15 cellular contexts compared by ENCODE assay signal in the genomic region with DNA sequence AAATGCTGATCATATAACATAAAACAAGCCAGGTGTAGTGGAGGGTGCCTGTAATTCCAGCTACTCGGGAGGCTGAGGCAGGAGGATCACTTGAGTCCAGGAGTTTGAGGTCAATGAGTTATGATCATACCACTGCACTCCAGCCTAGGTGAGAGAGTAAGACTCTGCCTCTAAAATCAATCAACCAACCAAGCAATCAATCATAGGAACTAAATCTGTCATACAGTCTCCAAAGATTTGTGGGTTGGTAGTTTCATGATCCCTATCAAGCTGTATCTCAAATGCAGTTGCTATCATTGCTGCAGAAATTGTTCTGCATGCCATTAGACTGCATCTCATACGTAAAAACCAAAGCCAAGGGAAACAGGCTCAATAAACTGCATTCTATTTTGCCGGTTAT.
"Had no signal": no experiment of that assay in that cellular context is flagged by ENCODE, and none has a peak within 500 bp of the region (broad histone marks: within the 10 kb centered on the region; RNA-seq: fewer than 3 reads in every experiment).

No MANE protein-coding gene starts in this region.

- H3K27me3 ChIP-seq: breast epithelium, gastrocnemius medialis, heart left ventricle, stomach, testis, upper lobe of left lung had no signal

- H3K36me3 ChIP-seq: breast epithelium, gastrocnemius medialis had no signal

- H3K4me1 ChIP-seq: breast epithelium, testis had no signal

- DNase-seq: activated CD4-positive, alpha-beta T cell treated with anti-CD3 and anti-CD28 coated beads for 36 hours; activated CD4-positive, alpha-beta T cell treated with anti-CD3 and anti-CD28 coated beads, Interleukin-2, amount 50 U/mL, for 48 hours; activated gamma-delta T cell; cortex of kidney; gastrocnemius medialis; heart left ventricle; left ventricle myocardium superior; occipital lobe; retina; stimulated activated CD4-positive, alpha-beta T cell treated with anti-CD3 and anti-CD28 coated beads, Interleukin-2, amount 100 ng/mL, for 24 hours; stomach; testis; upper lobe of left lung had no signal

- ATAC-seq: activated CD4-positive, alpha-beta T cell treated with anti-CD3 and anti-CD28 coated beads for 36 hours; gastrocnemius medialis; heart left ventricle; left ventricle myocardium superior; WTC11 had no signal

- H3K9me3 ChIP-seq: breast epithelium, gastrocnemius medialis, heart left ventricle, stomach, testis, upper lobe of left lung had no signal

- H3K4me3 ChIP-seq: breast epithelium, gastrocnemius medialis, heart left ventricle, stomach, testis, upper lobe of left lung had no signal

- H3K27ac ChIP-seq: breast epithelium, gastrocnemius medialis, heart left ventricle, upper lobe of left lung had no signal
